Comparison of ENCODE assay signal across 16 cellular contexts in the genomic region with DNA sequence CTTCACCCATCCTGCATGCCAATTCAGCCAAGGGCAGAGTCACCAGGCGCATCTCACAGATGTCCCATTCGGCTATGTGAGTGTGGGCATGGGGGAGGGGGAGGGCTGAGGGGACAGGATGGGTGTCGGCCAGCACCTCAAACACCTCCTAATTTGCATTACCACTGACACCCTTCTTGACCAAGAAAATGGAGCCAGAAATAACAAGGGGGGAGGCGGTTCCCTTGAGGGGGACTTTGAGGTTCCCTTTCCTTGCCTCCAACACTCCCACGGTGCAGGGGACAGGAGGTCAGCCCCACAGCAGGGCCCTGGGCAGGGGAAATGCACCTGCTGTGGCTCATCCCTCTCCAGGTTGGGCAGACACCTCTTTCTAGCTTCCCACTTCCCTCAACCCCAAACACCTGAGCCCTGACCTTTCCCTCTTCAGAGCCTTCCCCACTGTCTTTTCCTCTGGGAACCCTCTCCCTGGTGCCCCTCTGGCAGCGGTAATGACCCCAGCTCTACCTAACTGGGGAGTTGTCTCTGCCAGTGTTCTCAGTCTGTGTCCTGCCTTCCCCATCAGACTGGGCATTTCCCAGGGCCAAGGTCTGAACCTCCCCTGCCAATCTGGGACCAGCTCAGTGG. TPM values are rescaled to one million over a fixed set of nuclear protein-coding genes. Genes with fewer than 3 reads are reported as not detected.
DNase-seq lines count a peak whose midpoint lies in the region; ATAC-seq and TF ChIP-seq lines count a peak whose summit lies in the region.
"Had no signal": no experiment of that assay in that cellular context is flagged by ENCODE, and none has a peak within 500 bp of the region (broad histone marks: within the 10 kb centered on the region; RNA-seq: fewer than 3 reads in every experiment).

No MANE protein-coding gene starts in this region.

- DNase-seq in activated naive CD4-positive, alpha-beta T cell (lab: John Stamatoyannopoulos, UW), result no peak
- peak in 1 of 3 experiments; percentile 52 for DNase-seq in effector memory CD8-positive, alpha-beta T cell
- DNase-seq in RWPE1 (ENCODE audit: low spot score) (no peak), NCI-H2081 (lab: John Stamatoyannopoulos, UW) (no peak)
- DNase-seq: COR-L47, HCEC 1CT, NCI-H1436, NCI-H226, right cardiac atrium had no signal

- H3K9me3 Mint-ChIP-seq in activated naive CD4-positive, alpha-beta T cell treated with anti-CD3 and anti-CD28 coated beads, Interleukin-2, amount 50 U/mL, for 24 hours, result no peaks in the 10 kb centered on the region
- H3K9me3 Mint-ChIP-seq in IgD-negative memory B cell, result no peaks in the 10 kb centered on the region
- H3K9me3 Mint-ChIP-seq in effector memory CD8-positive, alpha-beta T cell, result no peaks in the 10 kb centered on the region

- no peaks in the 10 kb centered on the region for H3K27me3 Mint-ChIP-seq in activated naive CD4-positive, alpha-beta T cell treated with anti-CD3 and anti-CD28 coated beads, Interleukin-2, amount 50 U/mL, for 24 hours
- peaks cover 4% of the 10 kb centered on the region for H3K27me3 Mint-ChIP-seq in IgD-negative memory B cell
- no peaks in the 10 kb centered on the region for H3K27me3 Mint-ChIP-seq in effector memory CD8-positive, alpha-beta T cell

- peaks cover 8% of the 10 kb centered on the region for H3K36me3 Mint-ChIP-seq in activated naive CD4-positive, alpha-beta T cell treated with anti-CD3 and anti-CD28 coated beads, Interleukin-2, amount 50 U/mL, for 24 hours
- no peaks in the 10 kb centered on the region for H3K36me3 Mint-ChIP-seq in IgD-negative memory B cell
- peaks cover 16% of the 10 kb centered on the region for H3K36me3 Mint-ChIP-seq in effector memory CD8-positive, alpha-beta T cell (ENCODE audit: insufficient read depth)

- H3K27ac ChIP-seq in RWPE1, result no peak overlapping the region
- H3K27ac ChIP-seq: vagina, VCaP had no signal

- H3K4me1 Mint-ChIP-seq in activated naive CD4-positive, alpha-beta T cell treated with anti-CD3 and anti-CD28 coated beads, Interleukin-2, amount 50 U/mL, for 24 hours, result peaks cover 84% of the 10 kb centered on the region
- H3K4me1 Mint-ChIP-seq in IgD-negative memory B cell, result peaks cover 59 to 67% (median 65%) of the 10 kb centered on the region in 3 donors
- peaks cover 84 to 89% of the 10 kb centered on the region in 2 donors for H3K4me1 Mint-ChIP-seq in effector memory CD8-positive, alpha-beta T cell (ENCODE audit: low read depth in 2 of 2)

- POLR2A ChIA-PET in RWPE1 (lab: Yijun Ruan, JAX; ENCODE audit: low non-redundant PET), result no interaction called here

- H3K4me3 Mint-ChIP-seq in activated naive CD4-positive, alpha-beta T cell treated with anti-CD3 and anti-CD28 coated beads, Interleukin-2, amount 50 U/mL, for 24 hours, result peak overlapping the region; percentile 89
- H3K4me3 Mint-ChIP-seq in IgD-negative memory B cell, result peak overlapping the region; percentile 22 to 85 (median 63)
- peak overlapping the region; percentile 67 to 77 for H3K4me3 Mint-ChIP-seq in effector memory CD8-positive, alpha-beta T cell

- CTCF ChIA-PET in RWPE1 (lab: Yijun Ruan, JAX), result interaction anchor here (0.7 kb wide), 1 partner anchor 11 kb away, joined by 3 read pairs; no protein-coding TSS in a partner anchor

- no peak for TF ChIP-seq CTCF in RWPE1 (conservative IDR thresholded peaks at IDR 0.05; ENCODE audit: low read depth)

- ATAC-seq in effector memory CD8-positive, alpha-beta T cell (replicated peaks), result peak; percentile 63
- no peak for ATAC-seq in GM21390 (IDR thresholded peaks at IDR 0.05; ENCODE audit: unreplicated experiment)
- ATAC-seq in HG03097 (IDR thresholded peaks at IDR 0.05; ENCODE audit: low FRiP score, unreplicated experiment), result no peak
- ATAC-seq: right cardiac atrium, Right ventricle myocardium inferior had no signal

- H3K27ac Mint-ChIP-seq in activated naive CD4-positive, alpha-beta T cell treated with anti-CD3 and anti-CD28 coated beads, Interleukin-2, amount 50 U/mL, for 24 hours, result peak overlapping the region; percentile 76
- peak overlapping the region; percentile 41 to 86 (median 69) for H3K27ac Mint-ChIP-seq in IgD-negative memory B cell
- H3K27ac Mint-ChIP-seq in effector memory CD8-positive, alpha-beta T cell, result peak overlapping the region; percentile 83 to 92

RNA-seq across cellular contexts. Expression of a gene that starts 18.2 kb away (rescaled TPM):
- 10.0 TPM for polyA plus RNA-seq in IgD-negative memory B cell

RNA-seq across cellular contexts. Expression of a gene that starts 20.9 kb away (rescaled TPM):
- polyA plus RNA-seq in IgD-negative memory B cell, result 0.24 TPM
